ENCODE assay signal across 9 cellular contexts in genomic region chr21:37565530-37566223, GRCh38.
DNase-seq lines count a peak whose midpoint lies in the region; ATAC-seq and TF ChIP-seq lines count a peak whose summit lies in the region.
"Had no signal": no experiment of that assay in that cellular context is flagged by ENCODE, and none has a peak within 500 bp of the region (broad histone marks: within the 10 kb centered on the region; RNA-seq: fewer than 3 reads in every experiment).

No MANE protein-coding gene starts in this region.

- H3K4me3 ChIP-seq in Panc1 (ENCODE audit: low read depth in 2 of 2, low read length in 2 of 2) (peak overlapping the region; percentile 63 to 73), fibroblast of villous mesenchyme (ENCODE audit: low read depth, low read length) (peak overlapping the region; percentile 4), neural progenitor cell (no peak overlapping the region)

- in situ Hi-C loops in Panc1 (cut with HindIII; ENCODE audit: low pct_unique_long_range_greater_than_20kb, low sequenced_read_pairs), result no loop called here

- no peak overlapping the region for H3K9ac ChIP-seq in neural progenitor cell

- H3K79me2 ChIP-seq in neural progenitor cell (ENCODE audit: low read depth), result no peaks in the 10 kb centered on the region

- POLR2A ChIA-PET in Panc1 (lab: Charles Lee), result no interaction called here

- no peak for TF ChIP-seq CTCF in Panc1 (IDR thresholded peaks at IDR 0.05)
- no peak for TF ChIP-seq CTCF in fibroblast of villous mesenchyme (IDR thresholded peaks at IDR 0.05; ENCODE audit: insufficient read depth, low read depth, low read length)
- TF ChIP-seq CTCF in neural progenitor cell (IDR thresholded peaks at IDR 0.05), result no peak

- DNase-seq in stimulated activated naive CD8-positive, alpha-beta T cell treated with anti-CD3 and anti-CD28 coated beads, Interleukin-15, Interleukin-2, amounts not matched to agents 100 U/mL and 50 U/mL, for 24 hours, result no peak
- DNase-seq in Panc1 (ENCODE audit: low read depth, low spot score), result no peak
- DNase-seq in fibroblast of villous mesenchyme (ENCODE audit: low read depth), result peak; percentile 80
- no peak for DNase-seq in neural progenitor cell (ENCODE audit: low spot score)
- DNase-seq in NCI-H345 (lab: John Stamatoyannopoulos, UW), result no peak
- DNase-seq in posterior vena cava (ENCODE audit: low spot score), result no peak
- DNase-seq: retina had no signal

- H3K27me3 ChIP-seq in Panc1 (ENCODE audit: control insufficient read depth, insufficient read depth, low read length), result no peaks in the 10 kb centered on the region
- H3K27me3 ChIP-seq in neural progenitor cell, result no peaks in the 10 kb centered on the region

- no peaks in the 10 kb centered on the region for H3K9me3 ChIP-seq in Panc1 (ENCODE audit: control insufficient read depth, insufficient read depth, low read depth, low read length)
- no peaks in the 10 kb centered on the region for H3K9me3 ChIP-seq in neural progenitor cell (ENCODE audit: low read depth)

- H3K4me3 Mint-ChIP-seq in stimulated activated naive CD8-positive, alpha-beta T cell treated with anti-CD3 and anti-CD28 coated beads, Interleukin-15, Interleukin-2, amounts not matched to agents 100 ng/mL and 50 ng/mL, for 24 hours, result no peak overlapping the region
- H3K4me3 Mint-ChIP-seq in neural progenitor cell, result no peak overlapping the region

- no peaks in the 10 kb centered on the region for H3K36me3 ChIP-seq in Panc1 (ENCODE audit: control insufficient read depth, insufficient read depth, low read length)
- no peaks in the 10 kb centered on the region for H3K36me3 ChIP-seq in neural progenitor cell

- intact Hi-C loops in Panc1 (cut with micrococcal nuclease; ENCODE audit: unreplicated experiment), result no loop called here
- intact Hi-C loops in posterior vena cava (cut with DNase I), result loop anchor here in 1 of 2 donors (10.0 kb wide), 1 partner anchor 201 kb away; the partner anchor contains the start of gene DYRK1A

- H3K9me3 Mint-ChIP-seq in stimulated activated naive CD8-positive, alpha-beta T cell treated with anti-CD3 and anti-CD28 coated beads, Interleukin-15, Interleukin-2, amounts not matched to agents 100 ng/mL and 50 ng/mL, for 24 hours, result peaks cover 4% of the 10 kb centered on the region
- no peaks in the 10 kb centered on the region for H3K9me3 Mint-ChIP-seq in neural progenitor cell

- CTCF ChIA-PET in Panc1 (lab: Charles Lee), result no interaction called here

- peaks cover 27% of the 10 kb centered on the region for H3K4me1 Mint-ChIP-seq in stimulated activated naive CD8-positive, alpha-beta T cell treated with anti-CD3 and anti-CD28 coated beads, Interleukin-15, Interleukin-2, amounts not matched to agents 100 ng/mL and 50 ng/mL, for 24 hours (ENCODE audit: low read depth)
- H3K4me1 Mint-ChIP-seq in neural progenitor cell, result peaks cover 18% of the 10 kb centered on the region

- no peak overlapping the region for H3K4me2 ChIP-seq in neural progenitor cell

- H3K27me3 Mint-ChIP-seq in stimulated activated naive CD8-positive, alpha-beta T cell treated with anti-CD3 and anti-CD28 coated beads, Interleukin-15, Interleukin-2, amounts not matched to agents 100 ng/mL and 50 ng/mL, for 24 hours, result no peaks in the 10 kb centered on the region
- peaks cover 8% of the 10 kb centered on the region for H3K27me3 Mint-ChIP-seq in neural progenitor cell (ENCODE audit: insufficient read depth, low read depth)

- peaks cover 5% of the 10 kb centered on the region for H3F3A ChIP-seq in neural progenitor cell (ENCODE audit: low read depth)

- H3K27ac ChIP-seq in Panc1 (ENCODE audit: low read length), result peak overlapping the region; percentile 76
- H3K27ac ChIP-seq in neural progenitor cell, result no peak overlapping the region

- H3K4me1 ChIP-seq in Panc1 (ENCODE audit: control insufficient read depth, insufficient read depth, low read length) (peaks cover 10% of the 10 kb centered on the region), neural progenitor cell (peaks cover 5% of the 10 kb centered on the region)

- H2AFZ ChIP-seq in neural progenitor cell (replicated peaks), result no peak overlapping the region

- ATAC-seq in stimulated activated naive CD8-positive, alpha-beta T cell treated with anti-CD3 and anti-CD28 coated beads, Interleukin-15, Interleukin-2, amounts not matched to agents 100 U/mL and 50 U/mL, for 24 hours, result no peak
- ATAC-seq in Panc1 (no peak), HG03095 (IDR thresholded peaks at IDR 0.05; ENCODE audit: unreplicated experiment) (no peak)

- BruUV-seq in Panc1 (replicated peaks; lab: Mats Ljungman, UMichigan), result no TSS peak

- H3K27ac Mint-ChIP-seq in stimulated activated naive CD8-positive, alpha-beta T cell treated with anti-CD3 and anti-CD28 coated beads, Interleukin-15, Interleukin-2, amounts not matched to agents 100 ng/mL and 50 ng/mL, for 24 hours, result peak overlapping the region; percentile 78
- H3K27ac Mint-ChIP-seq in neural progenitor cell, result no peak overlapping the region

- H3K36me3 Mint-ChIP-seq in stimulated activated naive CD8-positive, alpha-beta T cell treated with anti-CD3 and anti-CD28 coated beads, Interleukin-15, Interleukin-2, amounts not matched to agents 100 ng/mL and 50 ng/mL, for 24 hours (ENCODE audit: low read depth), result no peaks in the 10 kb centered on the region
- no peaks in the 10 kb centered on the region for H3K36me3 Mint-ChIP-seq in neural progenitor cell

- H4K20me1 ChIP-seq in neural progenitor cell (ENCODE audit: low read depth), result no peaks in the 10 kb centered on the region
